Comparison of ENCODE assay signal across 8 cellular contexts in genomic region chr1:25432749-25433388, GRCh38. TPM values are rescaled to one million over a fixed set of nuclear protein-coding genes. Genes with fewer than 3 reads are reported as not detected.
A peak's percentile ranks its signal among the peaks of the same experiment; 100 is the strongest.
DNase-seq lines count a peak whose midpoint lies in the region; TF ChIP-seq lines count a peak whose summit lies in the region.
"Had no signal": no experiment of that assay in that cellular context is flagged by ENCODE, and none has a peak within 500 bp of the region (broad histone marks: within the 10 kb centered on the region; RNA-seq: fewer than 3 reads in every experiment).

No MANE protein-coding gene starts in this region.

- no peaks in the 10 kb centered on the region for H3K9me3 ChIP-seq in CD8-positive, alpha-beta memory T cell (ENCODE audit: low read length)
- no peaks in the 10 kb centered on the region for H3K9me3 ChIP-seq in neuron (ENCODE audit: low read length)

- CTCF ChIA-PET in CD8-positive, alpha-beta memory T cell (lab: Charles Lee) = interaction anchor here (1.5 kb wide), 1 partner anchor 36 kb away, joined by 4 read pairs; no protein-coding TSS in a partner anchor

- H3K27ac ChIP-seq in CD8-positive, alpha-beta memory T cell (ENCODE audit: low read depth, low read length) = peak overlapping the region; percentile 70
- H3K27ac ChIP-seq in coronary artery = no peak overlapping the region

- POLR2A ChIA-PET in CD8-positive, alpha-beta memory T cell (lab: Charles Lee) = no interaction called here

- H3K36me3 ChIP-seq in CD8-positive, alpha-beta memory T cell (ENCODE audit: insufficient read depth, low read length) = no peaks in the 10 kb centered on the region
- H3K36me3 ChIP-seq in neuron (ENCODE audit: insufficient read depth, low read length) = no peaks in the 10 kb centered on the region

- peak overlapping the region; percentile 74 for H3K4me3 ChIP-seq in CD8-positive, alpha-beta memory T cell (ENCODE audit: low read length)
- H3K4me3 ChIP-seq in coronary artery (peak overlapping the region; percentile 92), neuron (ENCODE audit: low read length) (peak overlapping the region; percentile 81)

- peak overlapping the region; percentile 6 to 95 (median 90) for H3K27ac Mint-ChIP-seq in CD8-positive, alpha-beta memory T cell

- H3K9me3 Mint-ChIP-seq in CD8-positive, alpha-beta memory T cell = no peaks in the 10 kb centered on the region

- no peaks in the 10 kb centered on the region for H3K27me3 ChIP-seq in CD8-positive, alpha-beta memory T cell (ENCODE audit: insufficient read depth, low read length, poor library complexity, severe bottlenecking)
- no peaks in the 10 kb centered on the region for H3K27me3 ChIP-seq in neuron (ENCODE audit: insufficient read depth, low read length)

- H3K36me3 Mint-ChIP-seq in CD8-positive, alpha-beta memory T cell = peaks cover 0 to 14% (median 0%) of the 10 kb centered on the region in 3 donors

- TF ChIP-seq CTCF in coronary artery (IDR thresholded peaks at IDR 0.05) (no peak), GM20000 (IDR thresholded peaks at IDR 0.05; ENCODE audit: extremely low read depth, missing control alignments) (no peak)

- DNase-seq in CD8-positive, alpha-beta memory T cell = no peak
- peak; percentile 38 for DNase-seq in NAMALWA (ENCODE audit: low spot score)
- DNase-seq in coronary artery (ENCODE audit: low spot score) = no peak
- no peak for DNase-seq in NCI-H226
- DNase-seq in SW480 (ENCODE audit: low spot score) = no peak
- DNase-seq in GM20000 (ENCODE audit: low spot score) = no peak

- H3K4me1 Mint-ChIP-seq in CD8-positive, alpha-beta memory T cell = peaks cover 58 to 70% (median 61%) of the 10 kb centered on the region in 3 donors

- no peak overlapping the region for H2AFZ ChIP-seq in neuron (ENCODE audit: low read depth, low read length)

- peak overlapping the region; percentile 4 to 91 (median 87) for H3K4me3 Mint-ChIP-seq in CD8-positive, alpha-beta memory T cell

- no peaks in the 10 kb centered on the region for H3K27me3 Mint-ChIP-seq in CD8-positive, alpha-beta memory T cell

- H3K4me1 ChIP-seq in CD8-positive, alpha-beta memory T cell (ENCODE audit: insufficient read depth, low read length) = peaks cover 53% of the 10 kb centered on the region
- peaks cover 21% of the 10 kb centered on the region for H3K4me1 ChIP-seq in neuron (ENCODE audit: insufficient read depth, low read length)

RNA-seq across cellular contexts. Expression of gene MACO1, which starts 2.2 kb away (rescaled TPM):
- 10 to 100 TPM; 14.7 to 15.6 TPM for total RNA-seq in CD8-positive, alpha-beta memory T cell
- 7.5 TPM for polyA plus RNA-seq in CD8-positive, alpha-beta memory T cell

RNA-seq across cellular contexts. Expression of gene RHCE, which starts 12.2 kb away (rescaled TPM):
- total RNA-seq in CD8-positive, alpha-beta memory T cell = under 1 TPM; 0.26 to 0.33 TPM
- 0.18 TPM for polyA plus RNA-seq in CD8-positive, alpha-beta memory T cell
- total RNA-seq: NCI-H460 had no signal
